Comparison of ENCODE assay signal across 14 cellular contexts in the genomic region with DNA sequence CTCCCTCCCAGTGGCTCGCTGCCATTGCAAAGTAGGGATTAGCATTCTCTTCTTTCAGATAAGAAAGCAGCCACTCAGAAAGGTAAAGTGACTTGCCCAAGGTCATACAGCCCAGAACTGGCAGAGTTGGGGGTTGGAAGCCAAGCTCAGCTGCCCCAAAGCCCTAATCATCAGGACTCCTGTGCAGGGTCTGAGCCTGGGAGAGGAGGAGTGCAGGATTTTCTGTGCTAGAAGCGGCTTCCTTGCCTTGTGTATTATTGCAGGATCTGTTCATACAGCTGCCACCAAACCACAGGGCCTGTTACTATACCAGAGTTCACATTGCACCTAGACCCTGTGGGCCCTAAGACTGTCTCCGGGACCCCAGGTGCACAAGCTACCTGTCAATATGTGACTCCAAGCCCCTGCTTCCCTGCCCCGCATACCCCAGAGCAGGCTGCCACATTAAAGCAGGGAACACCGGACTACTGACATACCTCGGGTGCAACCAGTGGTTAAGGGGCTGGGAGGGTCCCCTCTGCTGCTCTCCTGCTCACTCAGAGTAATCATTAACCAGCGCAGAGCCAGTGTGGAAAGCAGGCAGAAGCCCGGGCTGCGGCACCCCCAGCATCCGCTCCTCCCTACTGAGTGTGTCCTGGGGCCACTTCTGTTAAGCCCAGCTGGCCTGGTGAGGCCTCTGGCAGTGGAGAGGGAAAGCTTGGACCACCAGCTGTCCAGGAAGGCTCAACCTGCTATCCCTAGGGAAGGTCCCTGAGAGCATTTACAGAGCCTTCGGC. TPM values are rescaled to one million over a fixed set of nuclear protein-coding genes. Genes with fewer than 3 reads are reported as not detected.
A peak's percentile ranks its signal among the peaks of the same experiment; 100 is the strongest.
DNase-seq lines count a peak whose midpoint lies in the region; ATAC-seq and TF ChIP-seq lines count a peak whose summit lies in the region.
"Had no signal": no experiment of that assay in that cellular context is flagged by ENCODE, and none has a peak within 500 bp of the region (broad histone marks: within the 10 kb centered on the region; RNA-seq: fewer than 3 reads in every experiment).

No MANE protein-coding gene starts in this region.

- H3K4me3 ChIP-seq in AG04450 (ENCODE audit: low read depth, low read length): no peak overlapping the region
- peak overlapping the region; percentile 36 for H3K4me3 ChIP-seq in WERI-Rb-1 (ENCODE audit: low read depth, low read length)
- no peak overlapping the region for H3K4me3 ChIP-seq in right atrium auricular region
- H3K4me3 ChIP-seq: HAP-1 had no signal

- CTCF ChIA-PET in AG04450 (lab: Charles Lee): interaction anchor here (0.6 to 1.0 kb wide), 2 partner anchors 13 to 19 kb away, joined by 4 to 8 read pairs; no protein-coding TSS in a partner anchor

- H3K4me1 ChIP-seq in right atrium auricular region: peaks cover 11 to 98% of the 10 kb centered on the region in 2 donors
- H3K4me1 ChIP-seq: HAP-1 had no signal

- no peaks in the 10 kb centered on the region for H3K27me3 ChIP-seq in AG04450 (ENCODE audit: control insufficient read depth, insufficient read depth, low read length)
- no peaks in the 10 kb centered on the region for H3K27me3 ChIP-seq in WERI-Rb-1 (ENCODE audit: insufficient read depth, low read depth, severe bottlenecking)
- H3K27me3 ChIP-seq in right atrium auricular region: no peaks in the 10 kb centered on the region

- POLR2A ChIA-PET in AG04450 (lab: Yijun Ruan, JAX): interaction anchor here (0.9 to 2.7 kb wide), 5 partner anchors 10 to 108 kb away, joined by 3 to 13 read pairs (median 4); no protein-coding TSS in a partner anchor

- ATAC-seq in HG03460 (IDR thresholded peaks at IDR 0.05; ENCODE audit: unreplicated experiment): no peak
- ATAC-seq: activated T-cell treated with anti-CD3 and anti-CD28 coated beads, Interleukin-2, amount 50 U/mL, for 72 hours; naive thymus-derived CD4-positive, alpha-beta T cell had no signal

- H3K9me3 ChIP-seq in AG04450 (ENCODE audit: control insufficient read depth, insufficient read depth, low read length) (no peaks in the 10 kb centered on the region), WERI-Rb-1 (ENCODE audit: severe bottlenecking) (no peaks in the 10 kb centered on the region), right atrium auricular region (no peaks in the 10 kb centered on the region)
- H3K9me3 ChIP-seq: HAP-1 had no signal

- no peak for TF ChIP-seq CTCF in AG04450 (IDR thresholded peaks at IDR 0.05; ENCODE audit: low read depth, low read length)
- TF ChIP-seq CTCF in WERI-Rb-1 (IDR thresholded peaks at IDR 0.05; ENCODE audit: low read depth, low read length): no peak
- no peak for TF ChIP-seq CTCF in right atrium auricular region (IDR thresholded peaks at IDR 0.05)

- no peak for DNase-seq in AG04450 (ENCODE audit: low read depth, low spot score)
- peak; percentile 90 for DNase-seq in WERI-Rb-1
- DNase-seq in right atrium auricular region (ENCODE audit: low spot score): no peak
- peak; percentile 90 for DNase-seq in renal cortical epithelial cell (ENCODE audit: low read depth)
- DNase-seq in COLO829 (ENCODE audit: low spot score): no peak
- no peak for DNase-seq in stimulated activated CD4-positive, alpha-beta T cell treated with anti-CD3 and anti-CD28 coated beads, Interleukin-4, amount 100 ng/mL, for 4 hours
- DNase-seq in NCI-H128 (lab: John Stamatoyannopoulos, UW; ENCODE audit: unreplicated experiment): no peak
- DNase-seq: activated T-cell treated with anti-CD3 and anti-CD28 coated beads, Interleukin-2, amount 50 U/mL, for 72 hours; naive thymus-derived CD4-positive, alpha-beta T cell; NCI-H1092 had no signal

- H3K36me3 ChIP-seq in WERI-Rb-1 (no peaks in the 10 kb centered on the region), right atrium auricular region (peaks cover 16% of the 10 kb centered on the region)
- H3K36me3 ChIP-seq: HAP-1 had no signal

- H3K27ac ChIP-seq in AG04450 (ENCODE audit: low read depth, low read length) (peak overlapping the region; percentile 61), WERI-Rb-1 (peak overlapping the region; percentile 84), right atrium auricular region (peak overlapping the region; percentile 91 to 94)

RNA-seq across cellular contexts. Expression of a gene that starts 15.8 kb away (rescaled TPM):
- 9.7 and 13.2 TPM in 2 replicates for polyA plus RNA-seq in AG04450 (2011; rRNA removed)
- 22.1 and 27.9 TPM in 2 replicates for polyA minus RNA-seq in AG04450 (2011; rRNA and poly(A)+ RNA removed)
- 100 to 1,000 TPM; 424 to 557 TPM for total RNA-seq in right atrium auricular region
- 219 and 912 TPM in 2 replicates for total RNA-seq in renal cortical epithelial cell

RNA-seq across cellular contexts. Expression of a gene that starts 55.5 kb away (rescaled TPM):
- not detected in 2 replicates for polyA plus RNA-seq in AG04450 (2011; rRNA removed)
- not detected in 2 replicates for polyA minus RNA-seq in AG04450 (2011; rRNA and poly(A)+ RNA removed)
- total RNA-seq in right atrium auricular region (not detected), renal cortical epithelial cell (not detected in 2 replicates)
- total RNA-seq: activated T-cell treated with anti-CD3 and anti-CD28 coated beads, Interleukin-2, amount 50 U/mL, for 72 hours; bronchial epithelial cell; frontal cortex; naive thymus-derived CD4-positive, alpha-beta T cell had no signal
- polyA plus RNA-seq: naive thymus-derived CD4-positive, alpha-beta T cell had no signal

Comparison
In these comparisons a context has a peak if more than half of its experiments do, and no peak if none do; other contexts are left out.
1. DNase-seq: peak in WERI-Rb-1 (single experiment) and renal cortical epithelial cell (single experiment); none in AG04450 (single experiment), right atrium auricular region (single experiment), COLO829 (single experiment), stimulated activated CD4-positive, alpha-beta T cell treated with anti-CD3 and anti-CD28 coated beads, Interleukin-4, amount 100 ng/mL, for 4 hours (0 of 2) and NCI-H128 (single experiment).
2. Peak in every context shown above with its lines, with median percentiles within 50 percentile points of each other: H3K27ac ChIP-seq.